1 cellular context compared by ENCODE assay signal in the genomic region with DNA sequence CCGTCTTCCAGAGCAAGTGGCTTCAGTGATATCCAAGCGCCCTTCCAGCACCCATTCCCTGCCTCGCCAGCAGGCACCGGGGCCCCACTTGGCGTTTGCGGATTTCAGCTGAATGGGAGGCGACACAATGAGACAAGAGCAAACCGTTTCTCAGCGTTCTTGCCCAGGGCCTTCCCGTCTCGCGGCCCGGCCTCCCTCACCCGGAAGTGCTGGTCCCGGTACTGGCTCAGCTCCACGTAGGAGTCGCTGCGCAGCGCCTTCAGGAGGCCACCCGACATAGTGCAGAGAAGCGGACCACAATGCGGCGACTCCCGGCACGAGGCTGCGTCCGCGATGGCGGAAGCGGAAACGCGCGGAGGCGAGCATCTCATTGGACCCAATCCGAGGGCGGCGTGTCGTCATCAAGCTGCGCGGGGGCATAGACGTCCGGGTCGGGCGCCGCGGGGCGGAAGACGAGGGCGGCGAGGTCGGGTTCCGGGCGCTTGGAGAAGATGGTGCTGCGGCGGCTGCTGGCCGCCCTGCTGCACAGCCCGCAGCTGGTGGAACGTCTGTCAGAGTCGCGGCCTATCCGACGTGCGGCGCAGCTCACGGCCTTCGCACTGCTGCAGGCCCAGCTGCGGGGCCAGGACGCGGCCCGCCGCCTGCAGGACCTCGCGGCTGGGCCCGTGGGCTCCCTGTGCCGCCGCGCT.
TF ChIP-seq lines count a peak whose summit lies in the region.

A gene (minus strand): TSS at position 303 of the 689 bp plus-strand sequence. CDS start 25 bp downstream, at position 278.

TF ChIP-seq in K562, 482 proteins besides CTCF, POLR2A, EP300 and RAD21 (continued from another document and continues in another):
- TF ChIP-seq, protein P1, sequence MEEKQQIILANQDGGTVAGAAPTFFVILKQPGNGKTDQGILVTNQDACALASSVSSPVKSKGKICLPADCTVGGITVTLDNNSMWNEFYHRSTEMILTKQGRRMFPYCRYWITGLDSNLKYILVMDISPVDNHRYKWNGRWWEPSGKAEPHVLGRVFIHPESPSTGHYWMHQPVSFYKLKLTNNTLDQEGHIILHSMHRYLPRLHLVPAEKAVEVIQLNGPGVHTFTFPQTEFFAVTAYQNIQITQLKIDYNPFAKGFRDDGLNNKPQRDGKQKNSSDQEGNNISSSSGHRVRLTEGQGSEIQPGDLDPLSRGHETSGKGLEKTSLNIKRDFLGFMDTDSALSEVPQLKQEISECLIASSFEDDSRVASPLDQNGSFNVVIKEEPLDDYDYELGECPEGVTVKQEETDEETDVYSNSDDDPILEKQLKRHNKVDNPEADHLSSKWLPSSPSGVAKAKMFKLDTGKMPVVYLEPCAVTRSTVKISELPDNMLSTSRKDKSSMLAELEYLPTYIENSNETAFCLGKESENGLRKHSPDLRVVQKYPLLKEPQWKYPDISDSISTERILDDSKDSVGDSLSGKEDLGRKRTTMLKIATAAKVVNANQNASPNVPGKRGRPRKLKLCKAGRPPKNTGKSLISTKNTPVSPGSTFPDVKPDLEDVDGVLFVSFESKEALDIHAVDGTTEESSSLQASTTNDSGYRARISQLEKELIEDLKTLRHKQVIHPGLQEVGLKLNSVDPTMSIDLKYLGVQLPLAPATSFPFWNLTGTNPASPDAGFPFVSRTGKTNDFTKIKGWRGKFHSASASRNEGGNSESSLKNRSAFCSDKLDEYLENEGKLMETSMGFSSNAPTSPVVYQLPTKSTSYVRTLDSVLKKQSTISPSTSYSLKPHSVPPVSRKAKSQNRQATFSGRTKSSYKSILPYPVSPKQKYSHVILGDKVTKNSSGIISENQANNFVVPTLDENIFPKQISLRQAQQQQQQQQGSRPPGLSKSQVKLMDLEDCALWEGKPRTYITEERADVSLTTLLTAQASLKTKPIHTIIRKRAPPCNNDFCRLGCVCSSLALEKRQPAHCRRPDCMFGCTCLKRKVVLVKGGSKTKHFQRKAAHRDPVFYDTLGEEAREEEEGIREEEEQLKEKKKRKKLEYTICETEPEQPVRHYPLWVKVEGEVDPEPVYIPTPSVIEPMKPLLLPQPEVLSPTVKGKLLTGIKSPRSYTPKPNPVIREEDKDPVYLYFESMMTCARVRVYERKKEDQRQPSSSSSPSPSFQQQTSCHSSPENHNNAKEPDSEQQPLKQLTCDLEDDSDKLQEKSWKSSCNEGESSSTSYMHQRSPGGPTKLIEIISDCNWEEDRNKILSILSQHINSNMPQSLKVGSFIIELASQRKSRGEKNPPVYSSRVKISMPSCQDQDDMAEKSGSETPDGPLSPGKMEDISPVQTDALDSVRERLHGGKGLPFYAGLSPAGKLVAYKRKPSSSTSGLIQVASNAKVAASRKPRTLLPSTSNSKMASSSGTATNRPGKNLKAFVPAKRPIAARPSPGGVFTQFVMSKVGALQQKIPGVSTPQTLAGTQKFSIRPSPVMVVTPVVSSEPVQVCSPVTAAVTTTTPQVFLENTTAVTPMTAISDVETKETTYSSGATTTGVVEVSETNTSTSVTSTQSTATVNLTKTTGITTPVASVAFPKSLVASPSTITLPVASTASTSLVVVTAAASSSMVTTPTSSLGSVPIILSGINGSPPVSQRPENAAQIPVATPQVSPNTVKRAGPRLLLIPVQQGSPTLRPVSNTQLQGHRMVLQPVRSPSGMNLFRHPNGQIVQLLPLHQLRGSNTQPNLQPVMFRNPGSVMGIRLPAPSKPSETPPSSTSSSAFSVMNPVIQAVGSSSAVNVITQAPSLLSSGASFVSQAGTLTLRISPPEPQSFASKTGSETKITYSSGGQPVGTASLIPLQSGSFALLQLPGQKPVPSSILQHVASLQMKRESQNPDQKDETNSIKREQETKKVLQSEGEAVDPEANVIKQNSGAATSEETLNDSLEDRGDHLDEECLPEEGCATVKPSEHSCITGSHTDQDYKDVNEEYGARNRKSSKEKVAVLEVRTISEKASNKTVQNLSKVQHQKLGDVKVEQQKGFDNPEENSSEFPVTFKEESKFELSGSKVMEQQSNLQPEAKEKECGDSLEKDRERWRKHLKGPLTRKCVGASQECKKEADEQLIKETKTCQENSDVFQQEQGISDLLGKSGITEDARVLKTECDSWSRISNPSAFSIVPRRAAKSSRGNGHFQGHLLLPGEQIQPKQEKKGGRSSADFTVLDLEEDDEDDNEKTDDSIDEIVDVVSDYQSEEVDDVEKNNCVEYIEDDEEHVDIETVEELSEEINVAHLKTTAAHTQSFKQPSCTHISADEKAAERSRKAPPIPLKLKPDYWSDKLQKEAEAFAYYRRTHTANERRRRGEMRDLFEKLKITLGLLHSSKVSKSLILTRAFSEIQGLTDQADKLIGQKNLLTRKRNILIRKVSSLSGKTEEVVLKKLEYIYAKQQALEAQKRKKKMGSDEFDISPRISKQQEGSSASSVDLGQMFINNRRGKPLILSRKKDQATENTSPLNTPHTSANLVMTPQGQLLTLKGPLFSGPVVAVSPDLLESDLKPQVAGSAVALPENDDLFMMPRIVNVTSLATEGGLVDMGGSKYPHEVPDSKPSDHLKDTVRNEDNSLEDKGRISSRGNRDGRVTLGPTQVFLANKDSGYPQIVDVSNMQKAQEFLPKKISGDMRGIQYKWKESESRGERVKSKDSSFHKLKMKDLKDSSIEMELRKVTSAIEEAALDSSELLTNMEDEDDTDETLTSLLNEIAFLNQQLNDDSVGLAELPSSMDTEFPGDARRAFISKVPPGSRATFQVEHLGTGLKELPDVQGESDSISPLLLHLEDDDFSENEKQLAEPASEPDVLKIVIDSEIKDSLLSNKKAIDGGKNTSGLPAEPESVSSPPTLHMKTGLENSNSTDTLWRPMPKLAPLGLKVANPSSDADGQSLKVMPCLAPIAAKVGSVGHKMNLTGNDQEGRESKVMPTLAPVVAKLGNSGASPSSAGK (IDR thresholded peaks at IDR 0.05) = peak; percentile 87
- peak; percentile 78; the same call in 1 of the 2 replicates for TF ChIP-seq MXI1 (IDR thresholded peaks at IDR 0.05; ENCODE audit: low read depth, low read length)
- peak; percentile 36; the same call in 1 of the 2 replicates for TF ChIP-seq ZNF12 (CRISPR knock-in tag; IDR thresholded peaks at IDR 0.05)
- TF ChIP-seq ZFP36 (IDR thresholded peaks at IDR 0.05; ENCODE audit: low read depth, low read length, partially characterized antibody) = peak; percentile 19
- peak; percentile 94 to 97 for TF ChIP-seq SIN3A (IDR thresholded peaks at IDR 0.05; ENCODE audit: borderline replicate concordance in 2 of 2, control insufficient read depth in 1 of 2, low read depth in 2 of 2, low read length in 2 of 2)
- TF ChIP-seq LEF1 (IDR thresholded peaks at IDR 0.05) = no peak
- peak; percentile 96 for TF ChIP-seq PHF20 (IDR thresholded peaks at IDR 0.05; ENCODE audit: partially characterized antibody)
- TF ChIP-seq ZNF584 (CRISPR knock-in tag; IDR thresholded peaks at IDR 0.05; ENCODE audit: low read depth) = no peak
- TF ChIP-seq, protein P2, sequence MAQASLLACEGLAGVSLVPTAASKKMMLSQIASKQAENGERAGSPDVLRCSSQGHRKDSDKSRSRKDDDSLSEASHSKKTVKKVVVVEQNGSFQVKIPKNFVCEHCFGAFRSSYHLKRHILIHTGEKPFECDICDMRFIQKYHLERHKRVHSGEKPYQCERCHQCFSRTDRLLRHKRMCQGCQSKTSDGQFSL (CRISPR knock-in tag; IDR thresholded peaks at IDR 0.05) = peak; percentile 61; the same call in 1 of the 2 replicates
- TF ChIP-seq, protein P2 (tag; IDR thresholded peaks at IDR 0.05) = no peak
- TF ChIP-seq U2AF1 (optimal IDR thresholded peaks at IDR 0.05; ENCODE audit: low read depth, low read length) = no peak
- no peak for TF ChIP-seq ZNF3 (CRISPR knock-in tag; IDR thresholded peaks at IDR 0.05)
- TF ChIP-seq ZNF354B (CRISPR knock-in tag; IDR thresholded peaks at IDR 0.05) = no peak
- peak; percentile 74 for TF ChIP-seq NFYB (IDR thresholded peaks at IDR 0.05; ENCODE audit: extremely low read depth, insufficient read length)
- TF ChIP-seq SMARCA5 (IDR thresholded peaks at IDR 0.05) = no peak
- TF ChIP-seq ZNF431 (CRISPR knock-in tag; IDR thresholded peaks at IDR 0.05) = 0 out of 2 replicates have a peak, but pooled peaks have one; percentile 34
- TF ChIP-seq ZNF696 (CRISPR knock-in tag; conservative IDR thresholded peaks at IDR 0.05) = no peak
- TF ChIP-seq, protein P3, sequence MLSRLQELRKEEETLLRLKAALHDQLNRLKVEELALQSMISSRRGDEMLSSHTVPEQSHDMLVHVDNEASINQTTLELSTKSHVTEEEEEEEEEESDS (CRISPR knock-in tag; IDR thresholded peaks at IDR 0.05) = no peak
- TF ChIP-seq, protein P4, sequence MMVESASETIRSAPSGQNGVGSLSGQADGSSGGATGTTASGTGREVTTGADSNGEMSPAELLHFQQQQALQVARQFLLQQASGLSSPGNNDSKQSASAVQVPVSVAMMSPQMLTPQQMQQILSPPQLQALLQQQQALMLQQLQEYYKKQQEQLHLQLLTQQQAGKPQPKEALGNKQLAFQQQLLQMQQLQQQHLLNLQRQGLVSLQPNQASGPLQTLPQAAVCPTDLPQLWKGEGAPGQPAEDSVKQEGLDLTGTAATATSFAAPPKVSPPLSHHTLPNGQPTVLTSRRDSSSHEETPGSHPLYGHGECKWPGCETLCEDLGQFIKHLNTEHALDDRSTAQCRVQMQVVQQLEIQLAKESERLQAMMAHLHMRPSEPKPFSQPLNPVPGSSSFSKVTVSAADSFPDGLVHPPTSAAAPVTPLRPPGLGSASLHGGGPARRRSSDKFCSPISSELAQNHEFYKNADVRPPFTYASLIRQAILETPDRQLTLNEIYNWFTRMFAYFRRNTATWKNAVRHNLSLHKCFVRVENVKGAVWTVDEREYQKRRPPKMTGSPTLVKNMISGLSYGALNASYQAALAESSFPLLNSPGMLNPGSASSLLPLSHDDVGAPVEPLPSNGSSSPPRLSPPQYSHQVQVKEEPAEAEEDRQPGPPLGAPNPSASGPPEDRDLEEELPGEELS (CRISPR knock-in tag; IDR thresholded peaks at IDR 0.05; ENCODE audit: borderline replicate concordance) = no peak; the same call in 1 of the 2 replicates
- no peak for TF ChIP-seq MEF2A (IDR thresholded peaks at IDR 0.05; ENCODE audit: control insufficient read depth, low read depth, low read length)
- no peak for TF ChIP-seq ZC3H8 (IDR thresholded peaks at IDR 0.05)
- TF ChIP-seq PHF8 (IDR thresholded peaks at IDR 0.05; ENCODE audit: borderline replicate concordance, low read length) = peak; percentile 88; the same call in 1 of the 2 replicates
- no peak for TF ChIP-seq YBX1 (IDR thresholded peaks at IDR 0.05)
- no peak for TF ChIP-seq ZNF253 (CRISPR knock-in tag; conservative IDR thresholded peaks at IDR 0.05)
- TF ChIP-seq NFRKB (IDR thresholded peaks at IDR 0.05; ENCODE audit: low read depth) = peak; percentile 63; the same call in 1 of the 2 replicates
- no peak for TF ChIP-seq CHCHD3 (CRISPR knock-in tag; IDR thresholded peaks at IDR 0.05)
- TF ChIP-seq HNRNPH1 (optimal IDR thresholded peaks at IDR 0.05; ENCODE audit: low read depth, low read length) = no peak
- no peak for TF ChIP-seq NFE2 (IDR thresholded peaks at IDR 0.05; ENCODE audit: low read depth)
- TF ChIP-seq NCOR1 (IDR thresholded peaks at IDR 0.05) = peak; percentile 22; the same call in 1 of the 2 replicates
- TF ChIP-seq RBM34 (IDR thresholded peaks at IDR 0.05; ENCODE audit: borderline replicate concordance, insufficient read depth, low read length) = no peak
- TF ChIP-seq MAZ (CRISPR knock-in tag; conservative IDR thresholded peaks at IDR 0.05 in 1 of 2, IDR thresholded peaks at IDR 0.05 in 1 of 2) = peak; percentile 76 to 81
- TF ChIP-seq MBD2 (IDR thresholded peaks at IDR 0.05; ENCODE audit: borderline replicate concordance, low read depth) = peak; percentile 84
- TF ChIP-seq TBP (optimal IDR thresholded peaks at IDR 0.05; ENCODE audit: low read depth, low read length) = peak; percentile 86
- TF ChIP-seq, protein P5, sequence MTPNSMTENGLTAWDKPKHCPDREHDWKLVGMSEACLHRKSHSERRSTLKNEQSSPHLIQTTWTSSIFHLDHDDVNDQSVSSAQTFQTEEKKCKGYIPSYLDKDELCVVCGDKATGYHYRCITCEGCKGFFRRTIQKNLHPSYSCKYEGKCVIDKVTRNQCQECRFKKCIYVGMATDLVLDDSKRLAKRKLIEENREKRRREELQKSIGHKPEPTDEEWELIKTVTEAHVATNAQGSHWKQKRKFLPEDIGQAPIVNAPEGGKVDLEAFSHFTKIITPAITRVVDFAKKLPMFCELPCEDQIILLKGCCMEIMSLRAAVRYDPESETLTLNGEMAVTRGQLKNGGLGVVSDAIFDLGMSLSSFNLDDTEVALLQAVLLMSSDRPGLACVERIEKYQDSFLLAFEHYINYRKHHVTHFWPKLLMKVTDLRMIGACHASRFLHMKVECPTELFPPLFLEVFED (CRISPR knock-in tag; conservative IDR thresholded peaks at IDR 0.05) = no peak
- TF ChIP-seq ZNF57 (CRISPR knock-in tag; IDR thresholded peaks at IDR 0.05) = no peak
- peak; percentile 99 for TF ChIP-seq CREB1 (IDR thresholded peaks at IDR 0.05)
- peak; percentile 99 for TF ChIP-seq CREB1 (CRISPR knock-in tag; IDR thresholded peaks at IDR 0.05)
- no peak for TF ChIP-seq MED1 (CRISPR knock-in tag; IDR thresholded peaks at IDR 0.05; ENCODE audit: borderline replicate concordance)
- TF ChIP-seq PRMT5 (CRISPR knock-in tag; IDR thresholded peaks at IDR 0.05) = no peak
- TF ChIP-seq COPS2 (conservative IDR thresholded peaks at IDR 0.05) = no peak
- TF ChIP-seq HNRNPK (IDR thresholded peaks at IDR 0.05; ENCODE audit: low read depth, low read length, poor library complexity, severe bottlenecking) = peak; percentile 38
- no peak for TF ChIP-seq FOXM1 (IDR thresholded peaks at IDR 0.05; ENCODE audit: low read depth)
- peak; percentile 85; the same call in 1 of the 2 replicates for TF ChIP-seq FOXM1 (CRISPR knock-in tag; IDR thresholded peaks at IDR 0.05; ENCODE audit: low read depth)
- TF ChIP-seq, protein P6, sequence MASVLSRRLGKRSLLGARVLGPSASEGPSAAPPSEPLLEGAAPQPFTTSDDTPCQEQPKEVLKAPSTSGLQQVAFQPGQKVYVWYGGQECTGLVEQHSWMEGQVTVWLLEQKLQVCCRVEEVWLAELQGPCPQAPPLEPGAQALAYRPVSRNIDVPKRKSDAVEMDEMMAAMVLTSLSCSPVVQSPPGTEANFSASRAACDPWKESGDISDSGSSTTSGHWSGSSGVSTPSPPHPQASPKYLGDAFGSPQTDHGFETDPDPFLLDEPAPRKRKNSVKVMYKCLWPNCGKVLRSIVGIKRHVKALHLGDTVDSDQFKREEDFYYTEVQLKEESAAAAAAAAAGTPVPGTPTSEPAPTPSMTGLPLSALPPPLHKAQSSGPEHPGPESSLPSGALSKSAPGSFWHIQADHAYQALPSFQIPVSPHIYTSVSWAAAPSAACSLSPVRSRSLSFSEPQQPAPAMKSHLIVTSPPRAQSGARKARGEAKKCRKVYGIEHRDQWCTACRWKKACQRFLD (CRISPR knock-in tag; IDR thresholded peaks at IDR 0.05) = peak; percentile 79
- no peak for TF ChIP-seq ZNF23 (CRISPR knock-in tag; IDR thresholded peaks at IDR 0.05)
- TF ChIP-seq MEF2D (tag; conservative IDR thresholded peaks at IDR 0.05; ENCODE audit: low read depth) = no peak
- no peak for TF ChIP-seq RBM15 (IDR thresholded peaks at IDR 0.05; ENCODE audit: insufficient read depth, low read length)
- no peak for TF ChIP-seq SRSF1 (IDR thresholded peaks at IDR 0.05; ENCODE audit: low read depth, low read length)
- peak; percentile 95 for TF ChIP-seq ATF1 (CRISPR knock-in tag; IDR thresholded peaks at IDR 0.05)
- peak; percentile 99 for TF ChIP-seq ATF1 (tag; IDR thresholded peaks at IDR 0.05)
- no peak for TF ChIP-seq ZNF785 (CRISPR knock-in tag; IDR thresholded peaks at IDR 0.05)
- no peak for TF ChIP-seq KLF13 (tag; IDR thresholded peaks at IDR 0.05; ENCODE audit: borderline replicate concordance, low read depth)
- peak; percentile 97 for TF ChIP-seq SIN3B (IDR thresholded peaks at IDR 0.05; ENCODE audit: low read depth)
- 0 out of 2 replicates have a peak, but pooled peaks have one; percentile 5 for TF ChIP-seq MAFK (IDR thresholded peaks at IDR 0.05; ENCODE audit: low read length)
